In genomic region chr21:33824156-33824941, GRCh38 we compare ENCODE assay signal across 1 cellular context.
TF ChIP-seq lines count a peak whose summit lies in the region.

No MANE protein-coding gene starts in this region.

TF ChIP-seq in GM23338, 12 proteins besides CTCF, POLR2A, EP300 and RAD21 (continued from another document):
- TF ChIP-seq ZNF462 (CRISPR knock-in tag; IDR thresholded peaks at IDR 0.05) = no peak
